21 cellular contexts compared by ENCODE assay signal in genomic region chr1:7761103-7761502, GRCh38.
"Had no signal": no experiment of that assay in that cellular context is flagged by ENCODE, and none has a peak within 500 bp of the region (broad histone marks: within the 10 kb centered on the region; RNA-seq: fewer than 3 reads in every experiment).

No MANE protein-coding gene starts in this region.

- H3K36me3 ChIP-seq: gastrocnemius medialis, right atrium auricular region, tibial artery, uterus had no signal

- ATAC-seq: esophagus mucosa; gastrocnemius medialis; natural killer cell treated with Interleukin-12 subunit alpha and Interleukin-12 subunit beta and Interleukin-15 and Interleukin-18, amount 100 ng/mL, for 72 hours; sciatic nerve; stimulated activated naive CD8-positive, alpha-beta T cell treated with anti-CD3 and anti-CD28 coated beads, Interleukin-15, amount 100 ng/mL, for 72 hours had no signal

- H3K27me3 ChIP-seq: gastrocnemius medialis, right atrium auricular region, testis, tibial artery, uterus had no signal

- H3K4me3 ChIP-seq: gastrocnemius medialis, right atrium auricular region, smooth muscle cell, testis, tibial artery, uterus had no signal

- H3K4me2 ChIP-seq: smooth muscle cell had no signal

- H3K9me3 ChIP-seq: gastrocnemius medialis, right atrium auricular region, testis, tibial artery, uterus had no signal

- H2AFZ ChIP-seq: parathyroid adenoma had no signal

- H3K4me1 ChIP-seq: gastrocnemius medialis, parathyroid adenoma, testis, tibial artery, uterus had no signal

- H3K9ac ChIP-seq: parathyroid adenoma had no signal

- DNase-seq: effector CD8-positive, alpha-beta T cell; endodermal cell; foreskin fibroblast; gastrocnemius medialis; naive B cell; stimulated activated CD4-positive, alpha-beta T cell treated with anti-CD3 and anti-CD28 coated beads, Interleukin-12 subunit alpha, Interleukin-12 subunit beta, amount 100 ng/mL, for 4 hours; stimulated activated CD4-positive, alpha-beta T cell treated with anti-CD3 and anti-CD28 coated beads, Interleukin-1b, Interleukin-23, amount 100 ng/mL, for 48 hours; stimulated activated CD4-positive, alpha-beta T cell treated with anti-CD3 and anti-CD28 coated beads, Interleukin-4, amount 100 ng/mL, for 1 hour; stimulated activated CD8-positive, alpha-beta memory T cell treated with anti-CD3 and anti-CD28 coated beads, Interleukin-4, amount 100 ng/mL, for 48 hours; stimulated activated naive CD4-positive, alpha-beta T cell; stimulated activated naive CD8-positive, alpha-beta T cell treated with anti-CD3 and anti-CD28 coated beads, Interleukin-15, amount 100 ng/mL, for 72 hours; testis; tibial artery; uterus had no signal

- H3K27ac ChIP-seq: epithelial cell of prostate, parathyroid adenoma, testis, tibial artery had no signal

- H3K79me2 ChIP-seq: parathyroid adenoma had no signal
